19 cellular contexts compared by ENCODE assay signal in the genomic region with DNA sequence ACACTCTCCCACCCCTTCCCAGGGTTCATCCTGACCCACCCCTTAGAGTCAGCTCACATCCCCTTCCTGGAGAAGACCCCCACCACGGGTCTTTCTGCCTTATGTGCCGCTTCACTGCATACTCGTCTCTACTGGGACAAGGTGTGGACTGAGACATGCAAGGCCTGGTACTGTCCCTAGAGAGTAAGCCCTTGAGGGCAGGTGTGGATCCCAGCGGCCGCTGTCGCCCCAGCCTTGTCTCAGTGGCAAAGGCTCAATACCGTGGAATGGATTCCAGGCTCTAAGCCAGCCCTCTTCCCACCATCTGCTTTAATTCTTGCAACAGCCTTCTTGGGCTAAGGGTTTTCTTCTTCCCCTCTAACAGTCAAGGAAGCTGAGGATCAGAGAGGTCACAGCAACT.
"Had no signal": no experiment of that assay in that cellular context is flagged by ENCODE, and none has a peak within 500 bp of the region (broad histone marks: within the 10 kb centered on the region; RNA-seq: fewer than 3 reads in every experiment).

No MANE protein-coding gene starts in this region.

- H3K27me3 ChIP-seq: ovary had no signal

- H3K27ac Mint-ChIP-seq: effector memory CD8-positive, alpha-beta T cell; naive thymus-derived CD4-positive, alpha-beta T cell; nephron progenitor cell; progenitor cell of endocrine pancreas had no signal

- H3K36me3 Mint-ChIP-seq: naive thymus-derived CD4-positive, alpha-beta T cell had no signal

- H3K27ac ChIP-seq: epithelial cell of prostate, esophagus muscularis mucosa, gastrocnemius medialis, heart right ventricle, ovary, stomach had no signal

- DNase-seq: effector memory CD8-positive, alpha-beta T cell; gastrocnemius medialis; heart right ventricle; kidney glomerular epithelial cell; mammary epithelial cell; naive thymus-derived CD4-positive, alpha-beta T cell; nephron progenitor cell; ovary; right cardiac atrium; small intestine; stimulated activated CD4-positive, alpha-beta T cell treated with anti-CD3 and anti-CD28 coated beads, Interleukin-12 subunit alpha, Interleukin-12 subunit beta, amount 100 ng/mL, for 4 hours; stimulated activated naive CD4-positive, alpha-beta T cell; stomach; substantia nigra; trophoblast cell had no signal

- H3K36me3 ChIP-seq: esophagus muscularis mucosa, gastrocnemius medialis, heart right ventricle, ovary, stomach had no signal

- H3K4me3 Mint-ChIP-seq: effector memory CD8-positive, alpha-beta T cell; naive thymus-derived CD4-positive, alpha-beta T cell; nephron progenitor cell had no signal

- H3K4me1 ChIP-seq: esophagus muscularis mucosa, gastrocnemius medialis, stomach had no signal

- H3K4me3 ChIP-seq: esophagus muscularis mucosa, gastrocnemius medialis, heart right ventricle, ovary, stomach had no signal

- H3K9me3 Mint-ChIP-seq: effector memory CD8-positive, alpha-beta T cell; nephron progenitor cell had no signal

- H3K9me3 ChIP-seq: esophagus muscularis mucosa, gastrocnemius medialis, heart right ventricle, ovary had no signal

- H3K4me1 Mint-ChIP-seq: naive thymus-derived CD4-positive, alpha-beta T cell had no signal

- FAIRE-seq: islet of Langerhans, small intestine had no signal
